1 cellular context compared by ENCODE assay signal in the genomic region with DNA sequence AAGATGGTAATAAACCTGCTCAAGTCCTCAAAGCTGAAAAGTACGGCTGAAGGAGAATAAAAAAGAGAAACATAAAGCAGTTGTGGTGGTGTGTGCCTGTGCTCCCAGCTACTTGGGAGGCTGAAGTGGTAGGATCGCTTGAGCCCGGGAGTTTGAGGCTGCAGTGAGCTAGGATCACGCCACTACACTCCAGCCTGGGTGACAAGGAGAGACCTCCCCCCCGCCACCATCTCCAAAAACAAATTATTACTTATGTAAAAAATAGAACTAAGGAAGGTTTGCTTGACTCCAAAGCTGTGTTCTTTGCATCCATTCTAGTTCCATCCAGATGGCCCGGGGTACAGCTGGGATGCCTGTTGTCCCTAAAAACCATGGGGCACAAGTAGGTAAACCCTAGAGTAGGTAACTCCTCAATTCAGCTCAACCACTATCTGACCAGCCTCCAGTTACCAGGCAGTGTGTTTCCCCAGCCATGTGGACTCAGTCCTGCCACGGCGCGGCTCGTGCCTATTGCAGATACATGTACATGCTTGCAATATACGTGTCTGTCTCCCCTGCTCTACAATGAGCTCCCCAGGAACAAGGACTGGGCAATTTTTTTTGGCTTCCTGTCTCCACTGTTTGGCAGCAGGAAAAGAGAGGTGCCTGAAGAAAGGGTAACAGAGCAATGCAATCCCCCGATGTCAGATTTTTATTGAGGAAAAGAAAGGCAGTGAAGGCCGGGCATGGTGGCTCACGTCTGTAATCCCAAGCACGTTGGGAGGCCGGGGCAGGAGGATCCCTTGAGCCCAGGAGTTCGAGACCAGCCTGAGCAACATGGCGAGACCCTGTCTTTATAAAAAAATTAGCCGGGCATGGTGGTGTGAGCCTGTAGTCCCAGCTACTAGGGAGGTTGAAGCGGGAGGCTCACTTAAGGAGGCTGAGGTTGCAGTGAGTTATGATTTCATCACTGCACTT.
TF ChIP-seq lines count a peak whose summit lies in the region.

No MANE protein-coding gene starts in this region.

TF ChIP-seq in IMR-90, 13 proteins besides CTCF, POLR2A, EP300 and RAD21:
- no peak for TF ChIP-seq USF2 (IDR thresholded peaks at IDR 0.05; ENCODE audit: low read depth, low read length)
- no peak for TF ChIP-seq MXI1 (IDR thresholded peaks at IDR 0.05; ENCODE audit: borderline replicate concordance, low read depth, low read length)
- TF ChIP-seq CHD1 (IDR thresholded peaks at IDR 0.05; ENCODE audit: low read depth, low read length) = no peak
- TF ChIP-seq BHLHE40 (IDR thresholded peaks at IDR 0.05; ENCODE audit: low read depth, low read length) = no peak
- TF ChIP-seq SMC3 (IDR thresholded peaks at IDR 0.05; ENCODE audit: low read depth, low read length) = no peak
- TF ChIP-seq FOS (IDR thresholded peaks at IDR 0.05; ENCODE audit: low read depth, low read length) = no peak
- no peak for TF ChIP-seq RCOR1 (IDR thresholded peaks at IDR 0.05; ENCODE audit: insufficient replicate concordance, low read length)
- TF ChIP-seq CEBPB (IDR thresholded peaks at IDR 0.05; ENCODE audit: low read depth, low read length) = no peak
- TF ChIP-seq NFE2L2 (IDR thresholded peaks at IDR 0.05; ENCODE audit: low read depth, low read length) = no peak
- no peak for TF ChIP-seq MAZ (IDR thresholded peaks at IDR 0.05; ENCODE audit: borderline replicate concordance, low read depth, low read length)
- no peak for TF ChIP-seq RFX5 (IDR thresholded peaks at IDR 0.05; ENCODE audit: low read depth, low read length)
- no peak for TF ChIP-seq MAFK (IDR thresholded peaks at IDR 0.05; ENCODE audit: low read depth, low read length)
